Comparison of ENCODE assay signal across 30 cellular contexts in genomic region chr3:72909591-72909990, GRCh38. TPM values are rescaled to one million over a fixed set of nuclear protein-coding genes. Genes with fewer than 3 reads are reported as not detected.
"Had no signal": no experiment of that assay in that cellular context is flagged by ENCODE, and none has a peak within 500 bp of the region (broad histone marks: within the 10 kb centered on the region; RNA-seq: fewer than 3 reads in every experiment).

No MANE protein-coding gene starts in this region.

- H3K4me1 Mint-ChIP-seq: activated CD4-positive, alpha-beta T cell treated with anti-CD3 and anti-CD28 coated beads, Interleukin-2, amount 10 ng/mL, durations not matched to agents 24 days and 14 days; central memory CD8-positive, alpha-beta T cell; IgD-negative memory B cell had no signal

- FAIRE-seq: TTC549 had no signal

- H3K27ac ChIP-seq: adrenal gland, cardiac muscle cell, SJSA1 had no signal

- H3K9me3 Mint-ChIP-seq: activated CD4-positive, alpha-beta T cell treated with anti-CD3 and anti-CD28 coated beads, Interleukin-2, amount 10 ng/mL, durations not matched to agents 24 days and 14 days; activated naive CD4-positive, alpha-beta T cell treated with anti-CD3 and anti-CD28 coated beads for 36 hours; activated naive CD4-positive, alpha-beta T cell treated with anti-CD3 and anti-CD28 coated beads, Interleukin-2, amount 50 U/mL, for 72 hours; activated T-cell treated with anti-CD3 and anti-CD28 coated beads, Interleukin-2, amount 50 U/mL, for 24 hours; activated T-helper 2 cell treated with anti-CD3 and anti-CD28 coated beads, Interferon-gamma antibody, Interleukin-2, Interleukin-4, amounts not matched to agents 10 μg/mL and 5 μg/mL and 100 μg/mL, durations not matched to agents 14 hours and 24 hours and 36 hours; central memory CD8-positive, alpha-beta T cell; IgD-negative memory B cell; T-helper 1 cell treated with Interleukin-12 subunit alpha and Interleukin-12 subunit beta and Interleukin-4 antibody, amounts not matched to agents 30 μg/mL and 1 μg/mL, for 36 hours; T-helper 2 cell treated with Interferon-gamma antibody and Interleukin-4, amounts not matched to agents 5 μg/mL and 100 μg/mL, for 36 hours had no signal

- H3K9ac ChIP-seq: SK-N-SH had no signal

- H3K36me3 ChIP-seq: adrenal gland, SJSA1 had no signal

- H3K27me3 Mint-ChIP-seq: IgD-negative memory B cell had no signal

- H3K4me3 ChIP-seq: adrenal gland, cardiac muscle cell, SJSA1 had no signal

- H3K4me3 Mint-ChIP-seq: activated CD4-positive, alpha-beta T cell treated with anti-CD3 and anti-CD28 coated beads, Interleukin-2, amount 10 ng/mL, durations not matched to agents 24 days and 14 days; activated CD8-positive, alpha-beta T cell treated with anti-CD3 and anti-CD28 coated beads, Interleukin-2, amount 10 ng/mL, durations not matched to agents 7 days and 5 days; activated naive CD4-positive, alpha-beta T cell treated with anti-CD3 and anti-CD28 coated beads for 36 hours; activated T-cell treated with anti-CD3 and anti-CD28 coated beads, Interleukin-2, amount 50 U/mL, for 24 hours; central memory CD8-positive, alpha-beta T cell; IgD-negative memory B cell; T-helper 1 cell treated with Interleukin-12 subunit alpha and Interleukin-12 subunit beta and Interleukin-4 antibody, amounts not matched to agents 30 μg/mL and 1 μg/mL, for 36 hours; T-helper 2 cell treated with Interferon-gamma antibody and Interleukin-4, amounts not matched to agents 5 μg/mL and 100 μg/mL, for 36 hours had no signal

- H3K27ac Mint-ChIP-seq: activated CD4-positive, alpha-beta T cell treated with anti-CD3 and anti-CD28 coated beads, Interleukin-2, amount 10 ng/mL, durations not matched to agents 24 days and 14 days; activated CD8-positive, alpha-beta T cell treated with anti-CD3 and anti-CD28 coated beads, Interleukin-2, amount 10 ng/mL, durations not matched to agents 7 days and 5 days; activated naive CD4-positive, alpha-beta T cell treated with anti-CD3 and anti-CD28 coated beads for 36 hours; activated naive CD4-positive, alpha-beta T cell treated with anti-CD3 and anti-CD28 coated beads, Interleukin-2, amount 50 U/mL, for 72 hours; activated T-cell treated with anti-CD3 and anti-CD28 coated beads, Interleukin-2, amount 50 U/mL, for 24 hours; activated T-helper 2 cell treated with anti-CD3 and anti-CD28 coated beads, Interferon-gamma antibody, Interleukin-2, Interleukin-4, amounts not matched to agents 10 μg/mL and 5 μg/mL and 100 μg/mL, durations not matched to agents 14 hours and 24 hours and 36 hours; IgD-negative memory B cell; T-helper 1 cell treated with Interleukin-12 subunit alpha and Interleukin-12 subunit beta and Interleukin-4 antibody, amounts not matched to agents 30 μg/mL and 1 μg/mL, for 36 hours; T-helper 2 cell treated with Interferon-gamma antibody and Interleukin-4, amounts not matched to agents 5 μg/mL and 100 μg/mL, for 36 hours had no signal

- H3K9me3 ChIP-seq: adrenal gland, SJSA1, SK-N-SH had no signal

- H3K36me3 Mint-ChIP-seq: activated naive CD4-positive, alpha-beta T cell treated with anti-CD3 and anti-CD28 coated beads, Interleukin-2, amount 50 U/mL, for 72 hours; IgD-negative memory B cell had no signal

- DNase-seq: activated CD4-positive, alpha-beta T cell treated with anti-CD3 and anti-CD28 coated beads, Interleukin-2, amount 10 ng/mL, durations not matched to agents 24 days and 14 days; activated CD4-positive, alpha-beta T cell treated with anti-CD3 and anti-CD28 coated beads, Interleukin-2, amount 50 U/mL, for 48 hours; activated CD8-positive, alpha-beta T cell treated with anti-CD3 and anti-CD28 coated beads, Interleukin-2, amount 10 ng/mL, durations not matched to agents 7 days and 5 days; activated gamma-delta T cell; activated naive CD4-positive, alpha-beta T cell treated with anti-CD3 and anti-CD28 coated beads for 36 hours; activated T-cell treated with anti-CD3 and anti-CD28 coated beads, Interleukin-2, amount 50 U/mL, for 24 hours; adrenal gland; Karpas-422; KBM-7; NCI-H1105; NCI-H1417 treated with DMSO at 0.1 percent for 48 hours; NCI-H187 treated with DMSO at 0.1 percent for 48 hours; NCI-H2081 treated with DMSO at 0.1 percent for 48 hours; NCI-H345; NCI-H510A; NCI-H526; NCI-H748 treated with DMSO at 0.1 percent for 48 hours; NK-92 treated with Interleukin-12 subunit alpha and Interleukin-12 subunit beta, amount 100 ng/mL, for 24 hours; SHP77 treated with DMSO at 0.1 percent for 48 hours; SK-N-SH had no signal

- H3K4me2 ChIP-seq: SK-N-SH had no signal

- H3K27me3 ChIP-seq: adrenal gland, cardiac muscle cell, SJSA1 had no signal

RNA-seq across cellular contexts. Expression of gene GXYLT2, which starts 21.7 kb away (rescaled TPM):
- total RNA-seq: activated CD4-positive, alpha-beta T cell treated with anti-CD3 and anti-CD28 coated beads, Interleukin-2, amount 10 ng/mL, durations not matched to agents 24 days and 14 days; activated CD8-positive, alpha-beta T cell treated with anti-CD3 and anti-CD28 coated beads, Interleukin-2, amount 10 ng/mL, durations not matched to agents 7 days and 5 days; activated naive CD4-positive, alpha-beta T cell treated with anti-CD3 and anti-CD28 coated beads for 36 hours; activated T-helper 2 cell treated with anti-CD3 and anti-CD28 coated beads, Interferon-gamma antibody, Interleukin-2, Interleukin-4, amounts not matched to agents 10 μg/mL and 5 μg/mL and 100 μg/mL, durations not matched to agents 14 hours and 24 hours and 36 hours; OCI-LY7 had no signal
